Comparison of ENCODE assay signal across 22 cellular contexts in genomic region chr16:49179714-49180330, GRCh38.
"Had no signal": no experiment of that assay in that cellular context is flagged by ENCODE, and none has a peak within 500 bp of the region (broad histone marks: within the 10 kb centered on the region; RNA-seq: fewer than 3 reads in every experiment).

No MANE protein-coding gene starts in this region.

- H3K4me3 ChIP-seq: left lung, psoas muscle, skin epidermis, suprapubic skin had no signal

- H3K27ac ChIP-seq: left lung, psoas muscle, skin epidermis, suprapubic skin had no signal

- H3K4me1 ChIP-seq: left lung, psoas muscle, suprapubic skin had no signal

- H3K27me3 ChIP-seq: left lung had no signal

- DNase-seq: activated CD4-positive, alpha-beta T cell treated with anti-CD3 and anti-CD28 coated beads, Interleukin-2, amount 10 ng/mL, durations not matched to agents 24 days and 14 days; activated CD8-positive, alpha-beta T cell treated with anti-CD3 and anti-CD28 coated beads for 36 hours; activated naive CD4-positive, alpha-beta T cell; activated naive CD8-positive, alpha-beta T cell treated with anti-CD3 and anti-CD28 coated beads, Interleukin-2, amount 10 ng/mL, durations not matched to agents 7 days and 5 days; activated T-cell treated with anti-CD3 and anti-CD28 coated beads, Interleukin-2, amount 50 U/mL, for 1 hour; amygdala; foreskin melanocyte; glutamatergic neuron; kidney; mammary epithelial cell; midbrain; psoas muscle; right cardiac atrium; stimulated activated CD4-positive, alpha-beta T cell treated with anti-CD3 and anti-CD28 coated beads, Interleukin-4, amount 100 ng/mL, for 1 hour; stimulated activated naive CD8-positive, alpha-beta T cell treated with anti-CD3 and anti-CD28 coated beads, Interleukin-15, amount 100 ng/mL, for 72 hours; T-helper 1 cell; T1000; trophoblast cell had no signal

- ATAC-seq: activated CD8-positive, alpha-beta T cell treated with anti-CD3 and anti-CD28 coated beads for 36 hours; activated T-helper 17 cell treated with anti-CD3 and anti-CD28 coated beads, Interleukin-2, amount 50 U/mL, for 72 hours; left lung; right cardiac atrium; stimulated activated naive CD8-positive, alpha-beta T cell treated with anti-CD3 and anti-CD28 coated beads, Interleukin-15, amount 100 ng/mL, for 72 hours had no signal

- H3K9me3 ChIP-seq: left lung, psoas muscle, suprapubic skin had no signal

- H3K36me3 ChIP-seq: left lung, suprapubic skin had no signal
